20 cellular contexts compared by ENCODE assay signal in genomic region chr2:38605298-38605830, GRCh38. TPM values are rescaled to one million over a fixed set of nuclear protein-coding genes. Genes with fewer than 3 reads are reported as not detected.
A peak's percentile ranks its signal among the peaks of the same experiment; 100 is the strongest.
DNase-seq lines count a peak whose midpoint lies in the region; ATAC-seq and TF ChIP-seq lines count a peak whose summit lies in the region.
"Had no signal": no experiment of that assay in that cellular context is flagged by ENCODE, and none has a peak within 500 bp of the region (broad histone marks: within the 10 kb centered on the region; RNA-seq: fewer than 3 reads in every experiment).

No MANE protein-coding gene starts in this region.

- TF ChIP-seq CTCF in Panc1 (IDR thresholded peaks at IDR 0.05): no peak

- H3K4me1 ChIP-seq in BLaER1 (peaks cover 61% of the 10 kb centered on the region), Panc1 (ENCODE audit: control insufficient read depth, insufficient read depth, low read length) (peaks cover 18% of the 10 kb centered on the region; the same call in 1 of the 2 replicates)

- in situ Hi-C loops in Caki2 (cut with HindIII; ENCODE audit: low pct_unique_long_range_greater_than_20kb, low sequenced_read_pairs): no loop called here
- in situ Hi-C loops in Panc1 (cut with HindIII; ENCODE audit: low pct_unique_long_range_greater_than_20kb, low sequenced_read_pairs): no loop called here

- H3K4me2 ChIP-seq in BLaER1: peak overlapping the region; percentile 86
- H3K4me2 ChIP-seq: SK-N-SH had no signal

- intact Hi-C loops in Panc1 (cut with micrococcal nuclease; ENCODE audit: unreplicated experiment): no loop called here

- DNase-seq in Caki2 (ENCODE audit: low read depth) (peak; percentile 89), Panc1 (ENCODE audit: low read depth, low spot score) (no peak), kidney tubule cell (ENCODE audit: low spot score) (peak; percentile 48), NCI-H1930 (lab: John Stamatoyannopoulos, UW) (no peak), DMS79 (lab: John Stamatoyannopoulos, UW) (no peak)
- DNase-seq: C1 segment of cervical spinal cord, Calu3, H9, Kasumi-1, MM.1S, NCI-H1105, NCI-H1694 treated with DMSO at 0.1 percent for 48 hours, NCI-H446, NCI-H748 treated with DMSO at 0.1 percent for 48 hours, SK-N-SH, T-cell had no signal

- CTCF ChIA-PET in Panc1 (lab: Charles Lee): interaction anchor here (0.8 kb wide), 1 partner anchor 24 kb away, joined by 3 read pairs; no protein-coding TSS in a partner anchor

- H3K9me3 ChIP-seq in BLaER1 (peaks cover 9% of the 10 kb centered on the region), Panc1 (ENCODE audit: control insufficient read depth, insufficient read depth, low read depth, low read length) (no peaks in the 10 kb centered on the region)
- H3K9me3 ChIP-seq: SK-N-SH had no signal

- H3K36me3 ChIP-seq in BLaER1: no peaks in the 10 kb centered on the region
- peaks cover 5% of the 10 kb centered on the region; the same call in 1 of the 2 replicates for H3K36me3 ChIP-seq in Panc1 (ENCODE audit: control insufficient read depth, insufficient read depth, low read length)

- peaks cover 43% of the 10 kb centered on the region for H4K20me1 ChIP-seq in BLaER1

- no TSS peak for BruUV-seq in Panc1 (replicated peaks; lab: Mats Ljungman, UMichigan)

- H3K4me3 ChIP-seq in BLaER1 (no peak overlapping the region), Panc1 (ENCODE audit: low read depth in 2 of 2, low read length in 2 of 2) (no peak overlapping the region)

- ATAC-seq in Panc1 (no peak), GM18498 (IDR thresholded peaks at IDR 0.05; ENCODE audit: unreplicated experiment) (no peak), HG03175 (IDR thresholded peaks at IDR 0.05; ENCODE audit: unreplicated experiment) (no peak)
- ATAC-seq: Right ventricle myocardium inferior, T-cell had no signal

- H3K27me3 ChIP-seq in BLaER1: peaks cover 20% of the 10 kb centered on the region
- no peaks in the 10 kb centered on the region for H3K27me3 ChIP-seq in Panc1 (ENCODE audit: control insufficient read depth, insufficient read depth, low read length)

- H3K9ac ChIP-seq in BLaER1: no peak overlapping the region
- H3K9ac ChIP-seq: SK-N-SH had no signal

- H3K27ac ChIP-seq in BLaER1: no peak overlapping the region
- H3K27ac ChIP-seq in Panc1 (ENCODE audit: low read length): peak overlapping the region; percentile 64; the same call in 1 of the 2 replicates

- POLR2A ChIA-PET in Panc1 (lab: Charles Lee): no interaction called here

RNA-seq across cellular contexts. Expression of gene HNRNPLL, which starts 2.6 kb away (rescaled TPM):
- total RNA-seq in Caki2 (2014; rRNA removed; shearing (Covaris generic); ENCODE audit: low replicate concordance): 9.8 and 37.1 TPM in 2 replicates
- 69.8 TPM for total RNA-seq in Panc1 (2021; ENCODE audit: unreplicated experiment)
- 25.6 TPM for polyA plus RNA-seq in Panc1 (2012; ENCODE audit: insufficient read length)

Comparison
In these comparisons a context has a peak if more than half of its experiments do, and no peak if none do; other contexts are left out.
1. DNase-seq: peak in Caki2 (single experiment) and kidney tubule cell (single experiment); none in Panc1 (single experiment), NCI-H1930 (0 of 2) and DMS79 (single experiment).